12 cellular contexts compared by ENCODE assay signal in the genomic region with DNA sequence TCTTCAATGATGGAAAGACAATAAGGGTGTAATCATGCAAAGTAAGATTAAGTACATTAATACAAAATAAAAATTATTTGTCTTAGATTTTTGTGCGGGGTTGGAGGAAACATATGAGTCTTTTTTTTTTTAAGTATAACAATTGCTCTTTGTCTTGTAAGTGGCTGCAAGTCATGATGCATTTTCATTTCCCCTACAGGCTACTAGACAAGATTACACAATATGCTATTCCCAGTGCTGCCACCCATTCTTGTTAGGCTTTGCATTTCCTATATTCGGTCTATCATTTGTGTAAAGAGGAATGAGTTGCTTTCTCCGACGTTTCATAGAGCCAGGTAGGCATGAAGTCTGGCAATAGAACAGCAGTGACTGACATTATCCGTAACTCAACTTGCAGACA.
"Had no signal": no experiment of that assay in that cellular context is flagged by ENCODE, and none has a peak within 500 bp of the region (broad histone marks: within the 10 kb centered on the region; RNA-seq: fewer than 3 reads in every experiment).

No MANE protein-coding gene starts in this region.

- DNase-seq: activated CD4-positive, alpha-beta memory T cell treated with anti-CD3 and anti-CD28 coated beads for 36 hours; activated CD4-positive, alpha-beta T cell treated with anti-CD3 and anti-CD28 coated beads for 1 hour; activated effector memory CD4-positive, alpha-beta T cell treated with anti-CD3 and anti-CD28 coated beads, Interleukin-2, amount 50 U/mL, for 16 hours; activated naive CD8-positive, alpha-beta T cell treated with anti-CD3 and anti-CD28 coated beads for 36 hours; activated T-cell treated with anti-CD3 and anti-CD28 coated beads, Interleukin-2, amount 50 U/mL, for 4 hours; brain microvascular endothelial cell; hypothalamus; psoas muscle; sigmoid colon; stimulated activated naive CD4-positive, alpha-beta T cell; substantia nigra; upper lobe of left lung had no signal

- H3K9me3 ChIP-seq: psoas muscle, sigmoid colon, upper lobe of left lung had no signal

- H3K36me3 ChIP-seq: brain microvascular endothelial cell, sigmoid colon, upper lobe of left lung had no signal

- H3K4me3 ChIP-seq: psoas muscle, sigmoid colon, upper lobe of left lung had no signal

- H3K27ac ChIP-seq: brain microvascular endothelial cell, psoas muscle, sigmoid colon, upper lobe of left lung had no signal

- H3K27me3 ChIP-seq: brain microvascular endothelial cell, sigmoid colon, upper lobe of left lung had no signal

- H3K4me1 ChIP-seq: psoas muscle, sigmoid colon, upper lobe of left lung had no signal
